23 cellular contexts compared by ENCODE assay signal in genomic region chr5:145345883-145346282, GRCh38.
"Had no signal": no experiment of that assay in that cellular context is flagged by ENCODE, and none has a peak within 500 bp of the region (broad histone marks: within the 10 kb centered on the region; RNA-seq: fewer than 3 reads in every experiment).

No MANE protein-coding gene starts in this region.

- H3K4me1 ChIP-seq: breast epithelium, esophagus squamous epithelium, lower lobe of right lung, right lobe of liver, vagina had no signal

- H3K4me3 ChIP-seq: breast epithelium, coronary artery, esophagus squamous epithelium, gastroesophageal sphincter, lower lobe of right lung, right lobe of liver, smooth muscle cell, vagina had no signal

- DNase-seq: activated CD4-positive, alpha-beta memory T cell treated with anti-CD3 and anti-CD28 coated beads, Interleukin-2, amount 10 ng/mL, durations not matched to agents 7 days and 5 days; activated CD4-positive, alpha-beta T cell treated with anti-CD3 and anti-CD28 coated beads for 48 hours; activated gamma-delta T cell; activated naive CD4-positive, alpha-beta T cell treated with anti-CD3 and anti-CD28 coated beads, Interleukin-2, amount 50 U/mL, for 16 hours; activated naive CD8-positive, alpha-beta T cell treated with anti-CD3 and anti-CD28 coated beads, Interleukin-2, amount 50 U/mL, for 24 hours; aorta; esophagus squamous epithelium; head of caudate nucleus; hypothalamus; islet precursor cell; lower lobe of right lung; naive B cell; nucleus accumbens; right lobe of liver; stimulated activated CD4-positive, alpha-beta T cell treated with anti-CD3 and anti-CD28 coated beads, Interleukin-2, amount 100 ng/mL, for 48 hours; stimulated activated CD8-positive, alpha-beta memory T cell treated with anti-CD3 and anti-CD28 coated beads, Interleukin-4, amount 100 ng/mL, for 48 hours; stimulated activated naive B cell treated with anti-CD40 and anti-IgM and Interleukin-4, amounts not matched to agents 10 μg/mL and 1 μg/mL and 100 μg/mL, for 72 hours; trophoblast cell had no signal

- ATAC-seq: activated naive CD8-positive, alpha-beta T cell treated with anti-CD3 and anti-CD28 coated beads, Interleukin-2, amount 50 U/mL, for 24 hours; gastroesophageal sphincter; lower lobe of right lung; stimulated activated naive B cell treated with anti-CD40 and anti-IgM and Interleukin-4, amounts not matched to agents 10 μg/mL and 1 μg/mL and 100 μg/mL, for 72 hours had no signal

- H3K27me3 ChIP-seq: breast epithelium, esophagus squamous epithelium, gastroesophageal sphincter, right lobe of liver, vagina had no signal

- H3K27ac ChIP-seq: breast epithelium, esophagus squamous epithelium, gastroesophageal sphincter, lower lobe of right lung, right lobe of liver, vagina had no signal

- H3K9me3 ChIP-seq: esophagus squamous epithelium, gastroesophageal sphincter, lower lobe of right lung, right lobe of liver, vagina had no signal

- H3K36me3 ChIP-seq: breast epithelium, esophagus squamous epithelium, gastroesophageal sphincter, lower lobe of right lung, right lobe of liver, vagina had no signal
